ENCODE assay signal across 15 cellular contexts in genomic region chr10:11355625-11356024, GRCh38.
"Had no signal": no experiment of that assay in that cellular context is flagged by ENCODE, and none has a peak within 500 bp of the region (broad histone marks: within the 10 kb centered on the region; RNA-seq: fewer than 3 reads in every experiment).

No MANE protein-coding gene starts in this region.

- H3K36me3 ChIP-seq: breast epithelium, prostate gland, thoracic aorta had no signal

- H3K9me3 ChIP-seq: prostate gland, thoracic aorta had no signal

- H3K27ac ChIP-seq: breast epithelium, dorsolateral prefrontal cortex, prostate gland, thoracic aorta had no signal

- H3K27me3 ChIP-seq: breast epithelium had no signal

- H3K4me3 ChIP-seq: breast epithelium, dorsolateral prefrontal cortex, prostate gland, thoracic aorta had no signal

- DNase-seq: activated CD4-positive, alpha-beta T cell treated with anti-CD3 and anti-CD28 coated beads, Interleukin-2, amount 10 ng/mL, durations not matched to agents 24 days and 14 days; activated CD4-positive, CD25-positive, alpha-beta regulatory T cell; activated CD8-positive, alpha-beta memory T cell treated with anti-CD3 and anti-CD28 coated beads, Interleukin-2, amount 50 U/mL, for 48 hours; activated CD8-positive, alpha-beta T cell treated with anti-CD3 and anti-CD28 coated beads, Interleukin-2, amount 10 ng/mL, durations not matched to agents 7 days and 5 days; activated naive CD4-positive, alpha-beta T cell; aorta; erythroblast; mesendoderm; occipital lobe; stimulated activated CD4-positive, alpha-beta T cell treated with anti-CD3 and anti-CD28 coated beads, Interleukin-1b, Interleukin-23, amount 100 ng/mL, for 48 hours; stimulated activated naive CD8-positive, alpha-beta T cell treated with anti-CD3 and anti-CD28 coated beads, Interleukin-15, amount 100 ng/mL, for 72 hours had no signal

- H3K4me1 ChIP-seq: breast epithelium, prostate gland had no signal
